In the genomic region with DNA sequence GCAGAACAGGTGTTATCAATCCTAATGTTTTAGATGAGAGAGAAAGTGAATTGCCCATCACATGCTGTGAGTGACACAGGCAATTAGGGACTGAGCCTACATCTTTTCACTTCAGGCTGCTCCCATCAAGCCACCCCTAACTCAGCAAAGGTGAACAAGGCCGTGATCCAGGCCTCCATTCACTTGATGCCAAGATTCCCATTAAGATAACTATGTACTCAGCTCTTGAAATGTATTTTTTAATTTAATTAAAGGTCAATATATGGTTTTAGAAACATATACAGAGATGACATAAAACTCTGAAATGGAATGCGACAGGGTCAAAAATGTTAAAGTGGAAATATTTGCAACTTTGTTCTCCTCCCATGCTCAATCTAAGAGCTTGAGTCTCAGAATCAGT, we compare ENCODE assay signal across 2 cellular contexts.
TF ChIP-seq lines count a peak whose summit lies in the region.

No MANE protein-coding gene starts in this region.

TF ChIP-seq in GM23338, 12 proteins besides CTCF, POLR2A, EP300 and RAD21:
- TF ChIP-seq ZNF331 (CRISPR knock-in tag; IDR thresholded peaks at IDR 0.05; ENCODE audit: low read depth) = no peak
- TF ChIP-seq ETS1 (IDR thresholded peaks at IDR 0.05) = no peak
- no peak for TF ChIP-seq EZH2phosphoT487 (IDR thresholded peaks at IDR 0.05; ENCODE audit: unreplicated experiment)
- TF ChIP-seq JUNB (IDR thresholded peaks at IDR 0.05; ENCODE audit: unreplicated experiment) = no peak
- no peak for TF ChIP-seq NANOG (IDR thresholded peaks at IDR 0.05; ENCODE audit: borderline replicate concordance)
- TF ChIP-seq, protein P1, sequence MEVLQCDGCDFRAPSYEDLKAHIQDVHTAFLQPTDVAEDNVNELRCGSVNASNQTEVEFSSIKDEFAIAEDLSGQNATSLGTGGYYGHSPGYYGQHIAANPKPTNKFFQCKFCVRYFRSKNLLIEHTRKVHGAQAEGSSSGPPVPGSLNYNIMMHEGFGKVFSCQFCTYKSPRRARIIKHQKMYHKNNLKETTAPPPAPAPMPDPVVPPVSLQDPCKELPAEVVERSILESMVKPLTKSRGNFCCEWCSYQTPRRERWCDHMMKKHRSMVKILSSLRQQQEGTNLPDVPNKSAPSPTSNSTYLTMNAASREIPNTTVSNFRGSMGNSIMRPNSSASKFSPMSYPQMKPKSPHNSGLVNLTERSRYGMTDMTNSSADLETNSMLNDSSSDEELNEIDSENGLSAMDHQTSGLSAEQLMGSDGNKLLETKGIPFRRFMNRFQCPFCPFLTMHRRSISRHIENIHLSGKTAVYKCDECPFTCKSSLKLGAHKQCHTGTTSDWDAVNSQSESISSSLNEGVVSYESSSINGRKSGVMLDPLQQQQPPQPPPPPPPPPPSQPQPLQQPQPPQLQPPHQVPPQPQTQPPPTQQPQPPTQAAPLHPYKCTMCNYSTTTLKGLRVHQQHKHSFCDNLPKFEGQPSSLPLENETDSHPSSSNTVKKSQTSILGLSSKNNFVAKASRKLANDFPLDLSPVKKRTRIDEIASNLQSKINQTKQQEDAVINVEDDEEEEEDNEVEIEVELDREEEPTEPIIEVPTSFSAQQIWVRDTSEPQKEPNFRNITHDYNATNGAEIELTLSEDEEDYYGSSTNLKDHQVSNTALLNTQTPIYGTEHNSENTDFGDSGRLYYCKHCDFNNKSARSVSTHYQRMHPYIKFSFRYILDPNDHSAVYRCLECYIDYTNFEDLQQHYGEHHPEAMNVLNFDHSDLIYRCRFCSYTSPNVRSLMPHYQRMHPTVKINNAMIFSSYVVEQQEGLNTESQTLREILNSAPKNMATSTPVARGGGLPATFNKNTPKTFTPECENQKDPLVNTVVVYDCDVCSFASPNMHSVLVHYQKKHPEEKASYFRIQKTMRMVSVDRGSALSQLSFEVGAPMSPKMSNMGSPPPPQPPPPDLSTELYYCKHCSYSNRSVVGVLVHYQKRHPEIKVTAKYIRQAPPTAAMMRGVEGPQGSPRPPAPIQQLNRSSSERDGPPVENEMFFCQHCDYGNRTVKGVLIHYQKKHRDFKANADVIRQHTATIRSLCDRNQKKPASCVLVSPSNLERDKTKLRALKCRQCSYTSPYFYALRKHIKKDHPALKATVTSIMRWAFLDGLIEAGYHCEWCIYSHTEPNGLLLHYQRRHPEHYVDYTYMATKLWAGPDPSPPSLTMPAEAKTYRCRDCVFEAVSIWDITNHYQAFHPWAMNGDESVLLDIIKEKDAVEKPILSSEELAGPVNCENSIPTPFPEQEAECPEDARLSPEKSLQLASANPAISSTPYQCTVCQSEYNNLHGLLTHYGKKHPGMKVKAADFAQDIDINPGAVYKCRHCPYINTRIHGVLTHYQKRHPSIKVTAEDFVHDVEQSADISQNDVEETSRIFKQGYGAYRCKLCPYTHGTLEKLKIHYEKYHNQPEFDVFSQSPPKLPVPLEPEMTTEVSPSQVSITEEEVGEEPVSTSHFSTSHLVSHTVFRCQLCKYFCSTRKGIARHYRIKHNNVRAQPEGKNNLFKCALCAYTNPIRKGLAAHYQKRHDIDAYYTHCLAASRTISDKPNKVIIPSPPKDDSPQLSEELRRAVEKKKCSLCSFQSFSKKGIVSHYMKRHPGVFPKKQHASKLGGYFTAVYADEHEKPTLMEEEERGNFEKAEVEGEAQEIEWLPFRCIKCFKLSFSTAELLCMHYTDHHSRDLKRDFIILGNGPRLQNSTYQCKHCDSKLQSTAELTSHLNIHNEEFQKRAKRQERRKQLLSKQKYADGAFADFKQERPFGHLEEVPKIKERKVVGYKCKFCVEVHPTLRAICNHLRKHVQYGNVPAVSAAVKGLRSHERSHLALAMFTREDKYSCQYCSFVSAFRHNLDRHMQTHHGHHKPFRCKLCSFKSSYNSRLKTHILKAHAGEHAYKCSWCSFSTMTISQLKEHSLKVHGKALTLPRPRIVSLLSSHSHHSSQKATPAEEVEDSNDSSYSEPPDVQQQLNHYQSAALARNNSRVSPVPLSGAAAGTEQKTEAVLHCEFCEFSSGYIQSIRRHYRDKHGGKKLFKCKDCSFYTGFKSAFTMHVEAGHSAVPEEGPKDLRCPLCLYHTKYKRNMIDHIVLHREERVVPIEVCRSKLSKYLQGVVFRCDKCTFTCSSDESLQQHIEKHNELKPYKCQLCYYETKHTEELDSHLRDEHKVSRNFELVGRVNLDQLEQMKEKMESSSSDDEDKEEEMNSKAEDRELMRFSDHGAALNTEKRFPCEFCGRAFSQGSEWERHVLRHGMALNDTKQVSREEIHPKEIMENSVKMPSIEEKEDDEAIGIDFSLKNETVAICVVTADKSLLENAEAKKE (CRISPR knock-in tag; IDR thresholded peaks at IDR 0.05) = no peak
- no peak for TF ChIP-seq ZNF114 (CRISPR knock-in tag; IDR thresholded peaks at IDR 0.05)
- no peak for TF ChIP-seq STAT1 (IDR thresholded peaks at IDR 0.05; ENCODE audit: unreplicated experiment)
- TF ChIP-seq, protein P2, sequence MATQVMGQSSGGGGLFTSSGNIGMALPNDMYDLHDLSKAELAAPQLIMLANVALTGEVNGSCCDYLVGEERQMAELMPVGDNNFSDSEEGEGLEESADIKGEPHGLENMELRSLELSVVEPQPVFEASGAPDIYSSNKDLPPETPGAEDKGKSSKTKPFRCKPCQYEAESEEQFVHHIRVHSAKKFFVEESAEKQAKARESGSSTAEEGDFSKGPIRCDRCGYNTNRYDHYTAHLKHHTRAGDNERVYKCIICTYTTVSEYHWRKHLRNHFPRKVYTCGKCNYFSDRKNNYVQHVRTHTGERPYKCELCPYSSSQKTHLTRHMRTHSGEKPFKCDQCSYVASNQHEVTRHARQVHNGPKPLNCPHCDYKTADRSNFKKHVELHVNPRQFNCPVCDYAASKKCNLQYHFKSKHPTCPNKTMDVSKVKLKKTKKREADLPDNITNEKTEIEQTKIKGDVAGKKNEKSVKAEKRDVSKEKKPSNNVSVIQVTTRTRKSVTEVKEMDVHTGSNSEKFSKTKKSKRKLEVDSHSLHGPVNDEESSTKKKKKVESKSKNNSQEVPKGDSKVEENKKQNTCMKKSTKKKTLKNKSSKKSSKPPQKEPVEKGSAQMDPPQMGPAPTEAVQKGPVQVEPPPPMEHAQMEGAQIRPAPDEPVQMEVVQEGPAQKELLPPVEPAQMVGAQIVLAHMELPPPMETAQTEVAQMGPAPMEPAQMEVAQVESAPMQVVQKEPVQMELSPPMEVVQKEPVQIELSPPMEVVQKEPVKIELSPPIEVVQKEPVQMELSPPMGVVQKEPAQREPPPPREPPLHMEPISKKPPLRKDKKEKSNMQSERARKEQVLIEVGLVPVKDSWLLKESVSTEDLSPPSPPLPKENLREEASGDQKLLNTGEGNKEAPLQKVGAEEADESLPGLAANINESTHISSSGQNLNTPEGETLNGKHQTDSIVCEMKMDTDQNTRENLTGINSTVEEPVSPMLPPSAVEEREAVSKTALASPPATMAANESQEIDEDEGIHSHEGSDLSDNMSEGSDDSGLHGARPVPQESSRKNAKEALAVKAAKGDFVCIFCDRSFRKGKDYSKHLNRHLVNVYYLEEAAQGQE (IDR thresholded peaks at IDR 0.05; ENCODE audit: unreplicated experiment) = no peak

TF ChIP-seq in SK-N-SH, 30 proteins besides CTCF, POLR2A, EP300 and RAD21:
- TF ChIP-seq JUND (IDR thresholded peaks at IDR 0.05) = no peak
- TF ChIP-seq GATA2 (CRISPR knock-in tag; IDR thresholded peaks at IDR 0.05) = peak; percentile 29; the same call in 1 of the 2 replicates
- no peak for TF ChIP-seq CHD2 (IDR thresholded peaks at IDR 0.05; ENCODE audit: low read length, partially characterized antibody)
- 0 out of 2 replicates have a peak, but pooled peaks have one; percentile 5 for TF ChIP-seq NFIC (IDR thresholded peaks at IDR 0.05; ENCODE audit: borderline replicate concordance)
